ENCODE assay signal across 8 cellular contexts in genomic region chr1:234980224-234980656, GRCh38.
DNase-seq lines count a peak whose midpoint lies in the region; ATAC-seq and TF ChIP-seq lines count a peak whose summit lies in the region.

No MANE protein-coding gene starts in this region.

- CTCF ChIA-PET in AG04450 (lab: Charles Lee): interaction anchor here (0.8 to 1.6 kb wide), 3 partner anchors 103 to 493 kb away, joined by 3 to 6 read pairs (median 3); no protein-coding TSS in a partner anchor
- CTCF ChIA-PET in naive thymus-derived CD4-positive, alpha-beta T cell (lab: Charles Lee): interaction anchor here (1.1 to 1.2 kb wide), 2 partner anchors 10 to 32 kb away, joined by 3 read pairs; no protein-coding TSS in a partner anchor

- POLR2A ChIA-PET in AG04450 (lab: Yijun Ruan, JAX): interaction anchor here (0.9 to 2.9 kb wide), 7 partner anchors 9 to 256 kb away, joined by 3 to 23 read pairs (median 4); no protein-coding TSS in a partner anchor
- POLR2A ChIA-PET in naive thymus-derived CD4-positive, alpha-beta T cell (lab: Charles Lee): interaction anchor here (0.5 to 2.3 kb wide), 11 partner anchors 9 to 371 kb away, joined by 3 to 8 read pairs (median 5); partner anchors contain the start of gene IRF2BP2

- intact Hi-C loops in body of pancreas (cut with DNase I): no loop called here
- intact Hi-C loops in naive thymus-derived CD4-positive, alpha-beta T cell (cut with micrococcal nuclease): loop anchor here in 1 of 2 donors (1.0 kb wide), 1 partner anchor 31 kb away; no protein-coding TSS in a partner anchor

- peaks cover 93% of the 10 kb centered on the region for H3K4me1 Mint-ChIP-seq in HFFc6 (ENCODE audit: low read depth)
- peaks cover 44 to 82% (median 47%) of the 10 kb centered on the region in 7 donors for H3K4me1 Mint-ChIP-seq in naive thymus-derived CD4-positive, alpha-beta T cell

- H3K4me3 ChIP-seq in AG04450 (ENCODE audit: low read depth, low read length) (no peak overlapping the region), body of pancreas (no peak overlapping the region)
- no peak overlapping the region for H3K4me3 ChIP-seq in naive thymus-derived CD4-positive, alpha-beta T cell (ENCODE audit: low read length)

- no peak for TF ChIP-seq CTCF in AG04450 (IDR thresholded peaks at IDR 0.05; ENCODE audit: low read depth, low read length)
- TF ChIP-seq CTCF in HFFc6 (IDR thresholded peaks at IDR 0.05): peak; percentile 29; the same call in 1 of the 2 replicates
- TF ChIP-seq CTCF in body of pancreas (IDR thresholded peaks at IDR 0.05): no peak

- no peaks in the 10 kb centered on the region; the same call in 1 of the 2 replicates for H3K27me3 Mint-ChIP-seq in HFFc6 (ENCODE audit: insufficient read depth)
- no peaks in the 10 kb centered on the region for H3K27me3 Mint-ChIP-seq in naive thymus-derived CD4-positive, alpha-beta T cell

- no peaks in the 10 kb centered on the region for H3K9me3 Mint-ChIP-seq in HFFc6
- H3K9me3 Mint-ChIP-seq in naive thymus-derived CD4-positive, alpha-beta T cell: peaks cover 0 to 5% (median 0%) of the 10 kb centered on the region in 11 donors

- H3K4me3 Mint-ChIP-seq in HFFc6: peak overlapping the region; percentile 71
- H3K4me3 Mint-ChIP-seq in naive thymus-derived CD4-positive, alpha-beta T cell: peak overlapping the region; percentile 38 to 72 (median 55)

- no peaks in the 10 kb centered on the region for H3K27me3 ChIP-seq in AG04450 (ENCODE audit: control insufficient read depth, insufficient read depth, low read length)
- no peaks in the 10 kb centered on the region for H3K27me3 ChIP-seq in body of pancreas
- H3K27me3 ChIP-seq in naive thymus-derived CD4-positive, alpha-beta T cell (ENCODE audit: control insufficient read depth in 2 of 2, insufficient read depth in 2 of 2, low read length in 2 of 2): no peaks in the 10 kb centered on the region

- ATAC-seq in body of pancreas: no peak
- ATAC-seq in naive thymus-derived CD4-positive, alpha-beta T cell: no peak
- no peak for ATAC-seq in HG02642 (IDR thresholded peaks at IDR 0.05; ENCODE audit: poor library complexity, unreplicated experiment)
- no peak for ATAC-seq in HG03442 (IDR thresholded peaks at IDR 0.05; ENCODE audit: unreplicated experiment)

- 66 to 93% methylated on average over 5 to 6 of the region's 6 CpGs for WGBS in body of pancreas, 2 donors

- H3K9me3 ChIP-seq in AG04450 (ENCODE audit: control insufficient read depth, insufficient read depth, low read length) (no peaks in the 10 kb centered on the region; the same call in none of the 2 replicates), body of pancreas (no peaks in the 10 kb centered on the region)
- no peaks in the 10 kb centered on the region for H3K9me3 ChIP-seq in naive thymus-derived CD4-positive, alpha-beta T cell (ENCODE audit: control insufficient read depth in 2 of 3, low read length in 3 of 3)

- peak overlapping the region; percentile 98 for H3K27ac Mint-ChIP-seq in HFFc6
- H3K27ac Mint-ChIP-seq in naive thymus-derived CD4-positive, alpha-beta T cell: peak overlapping the region; percentile 36 to 94 (median 81)

- H3K36me3 ChIP-seq in body of pancreas (replicated peaks in 1 of 2; ENCODE audit: insufficient read depth in 1 of 2, low read depth in 2 of 2): no peaks in the 10 kb centered on the region
- H3K36me3 ChIP-seq in naive thymus-derived CD4-positive, alpha-beta T cell (ENCODE audit: control insufficient read depth in 2 of 3, insufficient read depth in 3 of 3, low read length in 3 of 3): no peaks in the 10 kb centered on the region

- peaks cover 51% of the 10 kb centered on the region for H3K4me1 ChIP-seq in body of pancreas
- H3K4me1 ChIP-seq in naive thymus-derived CD4-positive, alpha-beta T cell (ENCODE audit: control insufficient read depth in 2 of 2, insufficient read depth in 2 of 2, low read length in 2 of 2): peaks cover 34 to 42% of the 10 kb centered on the region in 2 donors

- no peak for TF ChIP-seq POLR2A in body of pancreas (IDR thresholded peaks at IDR 0.05)

- DNase-seq in AG04450 (ENCODE audit: low read depth, low spot score): no peak
- peak; percentile 66 for DNase-seq in HFFc6
- DNase-seq in body of pancreas: no peak
- DNase-seq in naive thymus-derived CD4-positive, alpha-beta T cell: no peak
- DNase-seq in NCI-H1092 (lab: John Stamatoyannopoulos, UW): no peak
- no peak for DNase-seq in NCI-H1436 (lab: John Stamatoyannopoulos, UW)

- peaks cover 14% of the 10 kb centered on the region for H3K36me3 Mint-ChIP-seq in HFFc6 (ENCODE audit: low read depth)
- H3K36me3 Mint-ChIP-seq in naive thymus-derived CD4-positive, alpha-beta T cell: peaks cover 0 to 8% (median 0%) of the 10 kb centered on the region in 5 donors

- H3K27ac ChIP-seq in AG04450 (ENCODE audit: low read depth, low read length) (peak overlapping the region; percentile 98), body of pancreas (peak overlapping the region; percentile 63 to 92 (median 86))
- no peak overlapping the region for H3K27ac ChIP-seq in naive thymus-derived CD4-positive, alpha-beta T cell (ENCODE audit: low read depth, low read length)
